Comparison of ENCODE assay signal across 19 cellular contexts in genomic region chr6:127460465-127460864, GRCh38. TPM values are rescaled to one million over a fixed set of nuclear protein-coding genes. Genes with fewer than 3 reads are reported as not detected.
"Had no signal": no experiment of that assay in that cellular context is flagged by ENCODE, and none has a peak within 500 bp of the region (broad histone marks: within the 10 kb centered on the region; RNA-seq: fewer than 3 reads in every experiment).

No MANE protein-coding gene starts in this region.

- H3K9ac ChIP-seq: parathyroid adenoma had no signal

- H3K9me3 ChIP-seq: mucosa of descending colon, vagina had no signal

- H2AFZ ChIP-seq: parathyroid adenoma had no signal

- H3K4me1 ChIP-seq: parathyroid adenoma had no signal

- H3K27me3 ChIP-seq: brain microvascular endothelial cell, vagina had no signal

- H3K27ac Mint-ChIP-seq: activated T-helper 17 cell treated with anti-CD3 and anti-CD28 coated beads, Interleukin-2, amount 50 U/mL, for 72 hours; immature natural killer cell; stimulated activated naive CD8-positive, alpha-beta T cell treated with anti-CD3 and anti-CD28 coated beads, Interleukin-15, Interleukin-2, amounts not matched to agents 100 ng/mL and 50 ng/mL, for 24 hours had no signal

- H3K4me3 Mint-ChIP-seq: activated T-helper 17 cell treated with anti-CD3 and anti-CD28 coated beads, Interleukin-2, amount 50 U/mL, for 72 hours; central memory CD8-positive, alpha-beta T cell; immature natural killer cell; naive B cell; stimulated activated naive CD8-positive, alpha-beta T cell treated with anti-CD3 and anti-CD28 coated beads, Interleukin-15, Interleukin-2, amounts not matched to agents 100 ng/mL and 50 ng/mL, for 24 hours had no signal

- DNase-seq: activated CD4-positive, alpha-beta T cell treated with anti-CD3 and anti-CD28 coated beads, Interleukin-2, amount 50 U/mL, for 1 hour; activated CD4-positive, CD25-positive, alpha-beta regulatory T cell treated with anti-CD3 and anti-CD28 coated beads, Interleukin-2, amount 50 U/mL, for 72 hours; activated naive CD4-positive, alpha-beta T cell treated with Interleukin-2 at 50 U/mL for 16 hours; anterior cingulate cortex; brain microvascular endothelial cell; immature natural killer cell; left ventricle myocardium superior; mucosa of descending colon; naive B cell; stimulated activated CD4-positive, alpha-beta T cell treated with anti-CD3 and anti-CD28 coated beads, Interleukin-12 subunit alpha, Interleukin-12 subunit beta, amount 100 ng/mL, for 4 hours; stimulated activated CD4-positive, alpha-beta T cell treated with anti-CD3 and anti-CD28 coated beads, Interleukin-1b, Interleukin-23, amount 100 ng/mL, for 48 hours; trophoblast cell had no signal

- H3K36me3 ChIP-seq: brain microvascular endothelial cell, vagina had no signal

- H3K36me3 Mint-ChIP-seq: immature natural killer cell, naive B cell had no signal

- ATAC-seq: activated T-helper 17 cell treated with anti-CD3 and anti-CD28 coated beads, Interleukin-2, amount 50 U/mL, for 72 hours; left ventricle myocardium superior; mucosa of descending colon; SK-N-SH treated with all-trans-retinoic acid at 6 μM for 48 hours had no signal

- H3K79me2 ChIP-seq: parathyroid adenoma had no signal

- H3K9me3 Mint-ChIP-seq: activated T-helper 17 cell treated with anti-CD3 and anti-CD28 coated beads, Interleukin-2, amount 50 U/mL, for 72 hours; central memory CD8-positive, alpha-beta T cell; naive B cell; stimulated activated naive CD8-positive, alpha-beta T cell treated with anti-CD3 and anti-CD28 coated beads, Interleukin-15, Interleukin-2, amounts not matched to agents 100 ng/mL and 50 ng/mL, for 24 hours had no signal

- H3K27me3 Mint-ChIP-seq: activated T-helper 17 cell treated with anti-CD3 and anti-CD28 coated beads, Interleukin-2, amount 50 U/mL, for 72 hours; naive B cell had no signal

- H3K4me3 ChIP-seq: coronary artery, mucosa of descending colon, vagina had no signal

- H3K27ac ChIP-seq: brain microvascular endothelial cell, parathyroid adenoma had no signal

- H3K4me1 Mint-ChIP-seq: activated T-helper 17 cell treated with anti-CD3 and anti-CD28 coated beads, Interleukin-2, amount 50 U/mL, for 72 hours; central memory CD8-positive, alpha-beta T cell; immature natural killer cell; naive B cell had no signal

RNA-seq across cellular contexts. Expression of gene KIAA0408, which starts 1.3 kb away (rescaled TPM):
- polyA plus RNA-seq: immature natural killer cell had no signal
